ENCODE assay signal across 20 cellular contexts in the genomic region with DNA sequence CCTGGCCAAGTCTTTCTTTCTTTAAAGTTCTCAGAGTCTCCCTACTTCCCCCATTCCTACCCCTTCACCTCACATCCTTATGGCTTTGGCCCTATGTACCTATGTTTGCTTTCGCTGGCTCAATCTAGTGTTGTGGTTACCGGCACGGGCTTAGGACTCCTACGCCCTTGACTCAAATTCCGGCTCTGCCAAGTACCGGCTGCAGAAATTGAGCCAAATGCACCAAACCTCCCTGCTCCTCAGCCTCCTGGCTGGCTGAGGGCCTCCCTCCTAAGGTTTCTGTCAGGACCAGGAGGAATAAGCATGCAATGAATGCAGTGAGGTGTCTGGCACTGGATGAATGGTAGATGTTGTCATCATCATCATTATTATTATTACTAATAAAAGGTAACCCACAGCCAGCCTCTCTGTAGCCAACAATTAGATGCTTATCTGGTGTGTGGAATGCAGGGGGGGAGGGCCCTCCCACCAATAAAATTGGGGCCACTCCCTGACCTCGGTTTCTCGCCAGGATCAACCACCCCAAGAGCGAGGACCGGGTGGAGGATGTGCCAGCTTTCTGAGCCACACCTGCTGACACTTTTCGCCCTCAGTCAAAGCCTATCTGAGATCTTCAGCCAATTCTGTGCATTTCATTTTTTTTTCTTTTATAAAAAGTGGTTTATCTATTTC. TPM values are rescaled to one million over a fixed set of nuclear protein-coding genes. Genes with fewer than 3 reads are reported as not detected.
"Had no signal": no experiment of that assay in that cellular context is flagged by ENCODE, and none has a peak within 500 bp of the region (broad histone marks: within the 10 kb centered on the region; RNA-seq: fewer than 3 reads in every experiment).

No MANE protein-coding gene starts in this region.

- H3K27ac Mint-ChIP-seq: activated CD8-positive, alpha-beta T cell treated with anti-CD3 and anti-CD28 coated beads, Interleukin-2, amount 10 ng/mL, durations not matched to agents 7 days and 5 days; activated naive CD4-positive, alpha-beta T cell treated with anti-CD3 and anti-CD28 coated beads for 36 hours; naive thymus-derived CD8-positive, alpha-beta T cell; progenitor cell of endocrine pancreas; stimulated activated naive CD8-positive, alpha-beta T cell treated with anti-CD3 and anti-CD28 coated beads, Interleukin-15, Interleukin-2, amounts not matched to agents 100 ng/mL and 50 ng/mL, for 24 hours; T-helper 17 cell; WTC11 had no signal

- H2AFZ ChIP-seq: hepatocyte had no signal

- ATAC-seq: activated CD8-positive, alpha-beta T cell treated with anti-CD3 and anti-CD28 coated beads, Interleukin-2, amount 10 ng/mL, durations not matched to agents 7 days and 5 days; naive thymus-derived CD8-positive, alpha-beta T cell; T-helper 17 cell; WTC11 had no signal

- H3K27ac ChIP-seq: colonic mucosa, hepatocyte, sigmoid colon, thoracic aorta had no signal

- H3K9me3 Mint-ChIP-seq: activated naive CD4-positive, alpha-beta T cell treated with anti-CD3 and anti-CD28 coated beads for 36 hours; naive thymus-derived CD8-positive, alpha-beta T cell; stimulated activated naive CD8-positive, alpha-beta T cell treated with anti-CD3 and anti-CD28 coated beads, Interleukin-15, Interleukin-2, amounts not matched to agents 100 ng/mL and 50 ng/mL, for 24 hours; WTC11 had no signal

- H3K4me1 ChIP-seq: colonic mucosa, sigmoid colon had no signal

- H3K4me3 ChIP-seq: colonic mucosa, hepatocyte, lung, sigmoid colon, thoracic aorta had no signal

- H3K36me3 Mint-ChIP-seq: naive thymus-derived CD8-positive, alpha-beta T cell; WTC11 had no signal

- H3K9me3 ChIP-seq: colonic mucosa, sigmoid colon, thoracic aorta had no signal

- DNase-seq: activated CD4-positive, alpha-beta T cell treated with anti-CD3 and anti-CD28 coated beads for 48 hours; activated CD8-positive, alpha-beta memory T cell treated with anti-CD3 and anti-CD28 coated beads, Interleukin-2, amount 50 U/mL, for 48 hours; activated CD8-positive, alpha-beta T cell treated with anti-CD3 and anti-CD28 coated beads, Interleukin-2, amount 10 ng/mL, durations not matched to agents 7 days and 5 days; activated naive CD4-positive, alpha-beta T cell treated with anti-CD3 and anti-CD28 coated beads for 36 hours; caudate nucleus; colonic mucosa; kidney glomerular epithelial cell; naive thymus-derived CD8-positive, alpha-beta T cell; sigmoid colon; stimulated activated CD4-positive, alpha-beta T cell treated with anti-CD3 and anti-CD28 coated beads, Interleukin-12 subunit alpha, Interleukin-12 subunit beta, amount 100 ng/mL, for 4 hours; T-helper 17 cell had no signal

- H3K27me3 ChIP-seq: colonic mucosa had no signal

- H3K36me3 ChIP-seq: colonic mucosa, sigmoid colon, thoracic aorta had no signal

- H3K4me2 ChIP-seq: hepatocyte had no signal

- H3K4me3 Mint-ChIP-seq: activated CD8-positive, alpha-beta T cell treated with anti-CD3 and anti-CD28 coated beads, Interleukin-2, amount 10 ng/mL, durations not matched to agents 7 days and 5 days; activated naive CD4-positive, alpha-beta T cell treated with anti-CD3 and anti-CD28 coated beads for 36 hours; naive thymus-derived CD8-positive, alpha-beta T cell; stimulated activated naive CD8-positive, alpha-beta T cell treated with anti-CD3 and anti-CD28 coated beads, Interleukin-15, Interleukin-2, amounts not matched to agents 100 ng/mL and 50 ng/mL, for 24 hours; T-helper 17 cell; WTC11 had no signal

RNA-seq across cellular contexts. Expression of a gene that starts 20.7 kb away (rescaled TPM):
- total RNA-seq: activated CD8-positive, alpha-beta T cell treated with anti-CD3 and anti-CD28 coated beads, Interleukin-2, amount 10 ng/mL, durations not matched to agents 7 days and 5 days; activated naive CD4-positive, alpha-beta T cell treated with anti-CD3 and anti-CD28 coated beads for 36 hours; colonic mucosa; hepatocyte; mononuclear cell; naive thymus-derived CD8-positive, alpha-beta T cell; progenitor cell of endocrine pancreas; sigmoid colon; T-helper 17 cell; thoracic aorta; urinary bladder had no signal
- polyA plus RNA-seq: naive thymus-derived CD8-positive, alpha-beta T cell; sigmoid colon; urinary bladder had no signal

RNA-seq across cellular contexts. Expression of a gene that starts 21.0 kb away (rescaled TPM):
- total RNA-seq: activated CD8-positive, alpha-beta T cell treated with anti-CD3 and anti-CD28 coated beads, Interleukin-2, amount 10 ng/mL, durations not matched to agents 7 days and 5 days; activated naive CD4-positive, alpha-beta T cell treated with anti-CD3 and anti-CD28 coated beads for 36 hours; hepatocyte; lung; naive thymus-derived CD8-positive, alpha-beta T cell; progenitor cell of endocrine pancreas; sigmoid colon; T-helper 17 cell; thoracic aorta; urinary bladder had no signal
- polyA plus RNA-seq: adipose tissue; naive thymus-derived CD8-positive, alpha-beta T cell; urinary bladder had no signal

RNA-seq across cellular contexts. Expression of a gene that starts 37.2 kb away (rescaled TPM):
- total RNA-seq: activated CD8-positive, alpha-beta T cell treated with anti-CD3 and anti-CD28 coated beads, Interleukin-2, amount 10 ng/mL, durations not matched to agents 7 days and 5 days; activated naive CD4-positive, alpha-beta T cell treated with anti-CD3 and anti-CD28 coated beads for 36 hours; colonic mucosa; lung; mononuclear cell; naive thymus-derived CD8-positive, alpha-beta T cell; sigmoid colon; T-helper 17 cell; thoracic aorta; urinary bladder had no signal
- polyA plus RNA-seq: lung; naive thymus-derived CD8-positive, alpha-beta T cell; sigmoid colon; urinary bladder had no signal

RNA-seq across cellular contexts. Expression of a gene that starts 51.6 kb away (rescaled TPM):
- total RNA-seq: activated CD8-positive, alpha-beta T cell treated with anti-CD3 and anti-CD28 coated beads, Interleukin-2, amount 10 ng/mL, durations not matched to agents 7 days and 5 days; activated naive CD4-positive, alpha-beta T cell treated with anti-CD3 and anti-CD28 coated beads for 36 hours; colonic mucosa; mononuclear cell; naive thymus-derived CD8-positive, alpha-beta T cell; progenitor cell of endocrine pancreas; sigmoid colon; T-helper 17 cell; thoracic aorta had no signal
- polyA plus RNA-seq: naive thymus-derived CD8-positive, alpha-beta T cell; sigmoid colon had no signal

RNA-seq across cellular contexts. Expression of a gene that starts 58.9 kb away (rescaled TPM):
- total RNA-seq: activated CD8-positive, alpha-beta T cell treated with anti-CD3 and anti-CD28 coated beads, Interleukin-2, amount 10 ng/mL, durations not matched to agents 7 days and 5 days; activated naive CD4-positive, alpha-beta T cell treated with anti-CD3 and anti-CD28 coated beads for 36 hours; colonic mucosa; hepatocyte; lung; naive thymus-derived CD8-positive, alpha-beta T cell; progenitor cell of endocrine pancreas; sigmoid colon; T-helper 17 cell; thoracic aorta; urinary bladder; WTC11 had no signal
- polyA plus RNA-seq: hepatocyte; lung; naive thymus-derived CD8-positive, alpha-beta T cell; urinary bladder had no signal
